In genomic region chr1:7018826-7019225, GRCh38 we compare ENCODE assay signal across 20 cellular contexts.
A peak's percentile ranks its signal among the peaks of the same experiment; 100 is the strongest.
DNase-seq lines count a peak whose midpoint lies in the region; ATAC-seq, FAIRE-seq and TF ChIP-seq lines count a peak whose summit lies in the region.
"Had no signal": no experiment of that assay in that cellular context is flagged by ENCODE, and none has a peak within 500 bp of the region (broad histone marks: within the 10 kb centered on the region; RNA-seq: fewer than 3 reads in every experiment).

No MANE protein-coding gene starts in this region.

- ATAC-seq in K562 (no peak), Right ventricle myocardium superior (ENCODE audit: poor library complexity) (no peak)
- ATAC-seq: A549 had no signal

- no peaks in the 10 kb centered on the region for H3K36me3 ChIP-seq in BLaER1
- H3K36me3 ChIP-seq in MM.1S (replicated peaks; ENCODE audit: insufficient read depth, low read length), result no peaks in the 10 kb centered on the region
- H3K36me3 ChIP-seq in K562 (ENCODE audit: control insufficient read depth, insufficient read depth, low read length), result no peaks in the 10 kb centered on the region
- H3K36me3 ChIP-seq: HAP-1 had no signal

- H2AFZ ChIP-seq in MM.1S (ENCODE audit: low read length) (no peak overlapping the region), K562 (ENCODE audit: low read depth, low read length) (no peak overlapping the region)

- H3K27ac ChIP-seq in BLaER1, result peak overlapping the region; percentile 33
- H3K27ac ChIP-seq in MM.1S (ENCODE audit: low read length), result no peak overlapping the region
- no peak overlapping the region for H3K27ac ChIP-seq in K562 (ENCODE audit: extremely low read depth, low read depth, low read length)
- H3K27ac ChIP-seq: A549 had no signal

- H3K9me2 ChIP-seq in MM.1S (replicated peaks; ENCODE audit: insufficient read depth, low read length), result no peaks in the 10 kb centered on the region

- POLR2A ChIA-PET in K562 (lab: Yijun Ruan, JAX), result no interaction called here

- H3K4me2 ChIP-seq in BLaER1 (peak overlapping the region; percentile 68), MM.1S (ENCODE audit: low read depth, low read length) (0 out of 2 replicates have a peak overlapping the region, but pooled peaks have one; percentile 60), K562 (ENCODE audit: insufficient read depth, low read length) (no peak overlapping the region)
- H3K4me2 ChIP-seq: A549 had no signal

- H3K4me3 ChIP-seq in BLaER1, result no peak overlapping the region
- no peak overlapping the region for H3K4me3 ChIP-seq in MM.1S (ENCODE audit: low read length)
- H3K4me3 ChIP-seq in K562, result no peak overlapping the region
- H3K4me3 ChIP-seq: A549, HAP-1 had no signal

- H3K79me2 ChIP-seq in MM.1S (ENCODE audit: low read length), result no peaks in the 10 kb centered on the region
- H3K79me2 ChIP-seq in K562 (ENCODE audit: control insufficient read depth, insufficient read depth, low read length), result no peaks in the 10 kb centered on the region

- no peak for TF ChIP-seq CTCF in MM.1S (IDR thresholded peaks at IDR 0.05; ENCODE audit: low read length)
- TF ChIP-seq CTCF in K562 (IDR thresholded peaks at IDR 0.05 in 2 of 3, conservative IDR thresholded peaks at IDR 0.05 in 1 of 3; ENCODE audit: insufficient read depth in 2 of 3, low read depth in 1 of 3, low read length in 3 of 3), result no peak

- intact Hi-C loops in K562 (cut with micrococcal nuclease) (no loop called here), Right ventricle myocardium superior (cut with DNase I) (no loop called here)

- DNase-seq in MM.1S (no peak), K562 (ENCODE audit: extremely low read depth in 1 of 4, low spot score in 3 of 4) (no peak), mesenteric fat pad (ENCODE audit: low spot score) (peak; percentile 82), Right ventricle myocardium superior (no peak), cerebellar cortex (ENCODE audit: low spot score) (no peak), OCI-M2 (lab: John Stamatoyannopoulos, UW; ENCODE audit: unreplicated experiment) (no peak)
- DNase-seq: 8988T; ACHN; Calu3; CD4-positive, alpha-beta memory T cell; COR-L47; DND-41; GOT3; HFFc6 had no signal

- FAIRE-seq in K562 (lab: Jason Lieb, UNC), result peak; percentile 15
- FAIRE-seq: A549, G401.6, GM12892, H54 had no signal

- no peaks in the 10 kb centered on the region for H3K27me3 ChIP-seq in BLaER1
- peaks cover 32% of the 10 kb centered on the region for H3K27me3 ChIP-seq in MM.1S (replicated peaks; ENCODE audit: insufficient read depth, low read length)
- peaks cover 44 to 76% of the 10 kb centered on the region in 2 experiments for H3K27me3 ChIP-seq in K562 (ENCODE audit: control insufficient read depth in 2 of 2, insufficient read depth in 2 of 2, low read length in 2 of 2)

- no TSS peak for BruUV-seq in K562 (replicated peaks; lab: Mats Ljungman, UMichigan)

- TF ChIP-seq EP300 in K562 (IDR thresholded peaks at IDR 0.05; ENCODE audit: low read length), result no peak

- H3K9me3 ChIP-seq in BLaER1, result no peaks in the 10 kb centered on the region
- H3K9me3 ChIP-seq in MM.1S (replicated peaks; ENCODE audit: insufficient read depth, low read length), result no peaks in the 10 kb centered on the region
- H3K9me3 ChIP-seq in K562 (replicated peaks; ENCODE audit: control insufficient read depth, insufficient read depth, low read depth, low read length), result no peaks in the 10 kb centered on the region
- H3K9me3 ChIP-seq: A549, HAP-1 had no signal

- peaks cover 6% of the 10 kb centered on the region; the same call in 1 of the 2 replicates for H3F3A ChIP-seq in MM.1S (ENCODE audit: insufficient read depth, low read length)

- H3K9me1 ChIP-seq in K562 (ENCODE audit: control insufficient read depth, insufficient read depth, low read length), result no peaks in the 10 kb centered on the region

- H3K9ac ChIP-seq in BLaER1 (no peak overlapping the region), MM.1S (ENCODE audit: low read length) (no peak overlapping the region), K562 (ENCODE audit: insufficient read depth in 1 of 2, low read depth in 2 of 2, low read length in 2 of 2) (no peak overlapping the region)

- H3K4me1 ChIP-seq in BLaER1, result peaks cover 76% of the 10 kb centered on the region
- H3K4me1 ChIP-seq in MM.1S (ENCODE audit: low read length), result peaks cover 17% of the 10 kb centered on the region
- 0 out of 5 replicates have a peak, but pooled peaks cover 0 to 2% of the 10 kb centered on the region in 2 experiments for H3K4me1 ChIP-seq in K562 (replicated peaks in 1 of 2; ENCODE audit: control insufficient read depth in 2 of 2, insufficient read depth in 2 of 2, low read length in 2 of 2)
- H3K4me1 ChIP-seq: A549, HAP-1 had no signal

- WGBS in K562 (ENCODE audit: insufficient coverage, low coverage, missing lambda C conversion rate), result under 1% methylated on average over 14 of the region's 14 CpGs

- CTCF ChIA-PET in K562 (lab: Yijun Ruan, JAX; ENCODE audit: low intra/inter-chr PET ratio), result no interaction called here

- no peak for TF ChIP-seq RAD21 in K562 (CRISPR knock-in tag; conservative IDR thresholded peaks at IDR 0.05 in 1 of 2, IDR thresholded peaks at IDR 0.05 in 1 of 2)

- no peaks in the 10 kb centered on the region for H4K20me1 ChIP-seq in BLaER1
- no peaks in the 10 kb centered on the region for H4K20me1 ChIP-seq in MM.1S (ENCODE audit: insufficient read depth, low read length)
- H4K20me1 ChIP-seq in K562 (replicated peaks; ENCODE audit: control insufficient read depth, insufficient read depth, low read length), result 0 out of 2 replicates have a peak, but pooled peaks cover 3% of the 10 kb centered on the region

- TF ChIP-seq POLR2A in K562 (conservative IDR thresholded peaks at IDR 0.05), result no peak

- in situ Hi-C loops in K562 (cut with MboI), result no loop called here

TF ChIP-seq in K562, 482 proteins besides CTCF, POLR2A, EP300 and RAD21:
- no peak for TF ChIP-seq ZFP1 (CRISPR knock-in tag; IDR thresholded peaks at IDR 0.05)
